ENCODE assay signal across 10 cellular contexts in the genomic region with DNA sequence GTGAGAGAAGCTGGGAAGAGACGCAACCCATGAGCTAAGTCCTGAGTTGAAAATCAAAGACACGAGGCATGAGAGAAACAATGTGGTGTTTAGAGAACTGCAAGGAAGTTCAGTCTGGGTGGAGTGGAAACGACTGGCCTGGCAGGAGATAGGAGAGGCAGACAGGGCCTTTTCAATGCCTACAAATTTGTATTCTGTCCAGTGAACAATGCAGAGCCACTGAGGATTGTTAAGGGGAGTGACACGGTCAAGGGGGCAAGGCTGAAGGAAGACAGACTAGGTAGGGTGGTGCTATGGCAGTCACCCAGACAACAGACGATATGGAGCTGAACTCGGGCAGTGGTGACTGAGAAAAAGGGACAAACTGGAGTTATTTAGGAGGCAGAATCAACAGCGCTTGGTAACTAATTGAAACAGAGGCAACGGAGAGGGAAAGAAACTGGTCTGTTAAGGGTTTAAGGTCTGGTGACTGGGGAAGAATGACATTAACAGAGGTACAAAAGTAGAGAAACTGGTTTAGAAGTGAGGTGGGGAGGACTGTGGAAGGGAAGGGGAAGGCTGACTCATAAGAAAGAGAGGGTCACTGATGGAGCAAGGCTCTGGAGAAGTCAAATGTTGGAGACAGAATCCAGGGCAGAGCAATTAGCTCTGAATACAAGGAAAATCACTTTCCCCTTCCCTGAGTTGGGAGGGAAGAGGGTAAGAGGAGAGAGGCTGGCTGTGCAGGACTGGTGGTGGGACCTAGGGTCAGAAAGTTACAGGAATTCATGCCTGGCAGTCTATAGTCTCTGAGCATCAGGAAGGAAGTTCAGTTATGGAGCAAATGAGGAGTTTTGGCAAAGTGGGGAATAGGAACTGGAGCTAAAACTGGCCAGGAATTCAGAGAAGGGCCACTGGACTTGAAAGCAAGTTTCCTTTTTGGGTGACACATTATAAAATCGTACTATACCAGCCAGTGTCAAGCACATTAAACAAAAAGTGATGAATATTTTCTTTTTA.
DNase-seq lines count a peak whose midpoint lies in the region; ATAC-seq and TF ChIP-seq lines count a peak whose summit lies in the region.
"Had no signal": no experiment of that assay in that cellular context is flagged by ENCODE, and none has a peak within 500 bp of the region (broad histone marks: within the 10 kb centered on the region; RNA-seq: fewer than 3 reads in every experiment).

No MANE protein-coding gene starts in this region.

- TF ChIP-seq CTCF in glutamatergic neuron (IDR thresholded peaks at IDR 0.05; ENCODE audit: partially characterized antibody, unreplicated experiment) (no peak), neural progenitor cell (IDR thresholded peaks at IDR 0.05) (no peak), colonic mucosa (IDR thresholded peaks at IDR 0.05) (no peak)

- no peaks in the 10 kb centered on the region for H3K4me1 Mint-ChIP-seq in activated T-helper 17 cell treated with anti-CD3 and anti-CD28 coated beads, Interleukin-2, amount 50 U/mL, for 72 hours
- H3K4me1 Mint-ChIP-seq in glutamatergic neuron (ENCODE audit: low read depth, unreplicated experiment), result peaks cover 55% of the 10 kb centered on the region
- peaks cover 28% of the 10 kb centered on the region for H3K4me1 Mint-ChIP-seq in neural progenitor cell

- H3K27me3 ChIP-seq in neural progenitor cell, result no peaks in the 10 kb centered on the region
- no peaks in the 10 kb centered on the region for H3K27me3 ChIP-seq in colonic mucosa

- H3K36me3 ChIP-seq in neural progenitor cell (peaks cover 5% of the 10 kb centered on the region), colonic mucosa (no peaks in the 10 kb centered on the region)

- ATAC-seq in activated T-helper 17 cell treated with anti-CD3 and anti-CD28 coated beads, Interleukin-2, amount 50 U/mL, for 72 hours (replicated peaks), result no peak
- ATAC-seq in GM19455 (IDR thresholded peaks at IDR 0.05; ENCODE audit: unreplicated experiment) (no peak), GM21786 (IDR thresholded peaks at IDR 0.05; ENCODE audit: unreplicated experiment) (no peak)

- H3K4me1 ChIP-seq in neural progenitor cell, result peaks cover 40% of the 10 kb centered on the region
- no peaks in the 10 kb centered on the region for H3K4me1 ChIP-seq in colonic mucosa

- H3K79me2 ChIP-seq in neural progenitor cell (ENCODE audit: low read depth), result peaks cover 34% of the 10 kb centered on the region

- no peaks in the 10 kb centered on the region for H3K9me3 ChIP-seq in neural progenitor cell (ENCODE audit: low read depth)
- H3K9me3 ChIP-seq in colonic mucosa, result no peaks in the 10 kb centered on the region

- H3K4me2 ChIP-seq in neural progenitor cell, result peak overlapping the region; percentile 34

- H3K4me3 ChIP-seq in neural progenitor cell (no peak overlapping the region), colonic mucosa (no peak overlapping the region)

- H3K4me3 Mint-ChIP-seq in activated T-helper 17 cell treated with anti-CD3 and anti-CD28 coated beads, Interleukin-2, amount 50 U/mL, for 72 hours, result peak overlapping the region; percentile 2
- H3K4me3 Mint-ChIP-seq in glutamatergic neuron (ENCODE audit: unreplicated experiment) (peak overlapping the region; percentile 56), neural progenitor cell (peak overlapping the region; percentile 1)

- peaks cover 22% of the 10 kb centered on the region for H3F3A ChIP-seq in neural progenitor cell (ENCODE audit: low read depth)

- peak; percentile 11 for DNase-seq in AG20443 (ENCODE audit: low spot score)
- DNase-seq in glutamatergic neuron, result no peak
- peak; percentile 11 for DNase-seq in neural progenitor cell (ENCODE audit: low spot score)
- no peak for DNase-seq in colonic mucosa
- no peak for DNase-seq in stimulated activated CD4-positive, alpha-beta T cell treated with anti-CD3 and anti-CD28 coated beads, Interleukin-4, amount 100 ng/mL, for 4 hours
- DNase-seq: amniotic stem cell, nucleus accumbens had no signal

- peak overlapping the region; percentile 40 for H3K27ac ChIP-seq in neural progenitor cell
- no peak overlapping the region for H3K27ac ChIP-seq in colonic mucosa

- no peak overlapping the region for H2AFZ ChIP-seq in neural progenitor cell (replicated peaks)

- peaks cover 9% of the 10 kb centered on the region for H3K36me3 Mint-ChIP-seq in activated T-helper 17 cell treated with anti-CD3 and anti-CD28 coated beads, Interleukin-2, amount 50 U/mL, for 72 hours (ENCODE audit: low read depth)
- H3K36me3 Mint-ChIP-seq in glutamatergic neuron (ENCODE audit: unreplicated experiment) (no peaks in the 10 kb centered on the region), neural progenitor cell (peaks cover 13% of the 10 kb centered on the region)

- peak overlapping the region; percentile 39 for H3K27ac Mint-ChIP-seq in activated T-helper 17 cell treated with anti-CD3 and anti-CD28 coated beads, Interleukin-2, amount 50 U/mL, for 72 hours
- H3K27ac Mint-ChIP-seq in glutamatergic neuron (ENCODE audit: unreplicated experiment), result peak overlapping the region; percentile 56
- H3K27ac Mint-ChIP-seq in neural progenitor cell, result peak overlapping the region; percentile 65

- H4K20me1 ChIP-seq in neural progenitor cell (ENCODE audit: low read depth), result peaks cover 6% of the 10 kb centered on the region

- H3K9ac ChIP-seq in neural progenitor cell (no peak overlapping the region), colonic mucosa (ENCODE audit: low read depth in 2 of 2, low read length in 2 of 2) (no peak overlapping the region)

- no peaks in the 10 kb centered on the region for H3K9me3 Mint-ChIP-seq in activated T-helper 17 cell treated with anti-CD3 and anti-CD28 coated beads, Interleukin-2, amount 50 U/mL, for 72 hours
- peaks cover 11% of the 10 kb centered on the region for H3K9me3 Mint-ChIP-seq in glutamatergic neuron (ENCODE audit: unreplicated experiment)
- H3K9me3 Mint-ChIP-seq in neural progenitor cell, result no peaks in the 10 kb centered on the region

- intact Hi-C loops in colonic mucosa (cut with DNase I), result no loop called here

- H3K27me3 Mint-ChIP-seq in activated T-helper 17 cell treated with anti-CD3 and anti-CD28 coated beads, Interleukin-2, amount 50 U/mL, for 72 hours, result no peaks in the 10 kb centered on the region
- H3K27me3 Mint-ChIP-seq in glutamatergic neuron (ENCODE audit: unreplicated experiment), result peaks cover 5% of the 10 kb centered on the region
- H3K27me3 Mint-ChIP-seq in neural progenitor cell (ENCODE audit: insufficient read depth, low read depth), result no peaks in the 10 kb centered on the region

Comparison
In these comparisons a context has a peak if more than half of its experiments do, and no peak if none do; other contexts are left out.
1. DNase-seq: peak in AG20443 (single experiment) and neural progenitor cell (single experiment); none in glutamatergic neuron (single experiment), colonic mucosa (single experiment) and stimulated activated CD4-positive, alpha-beta T cell treated with anti-CD3 and anti-CD28 coated beads, Interleukin-4, amount 100 ng/mL, for 4 hours (0 of 2).
2. H3K4me3 Mint-ChIP-seq: peak in every context shown above with its lines; median percentile 56 in glutamatergic neuron; 2 in activated T-helper 17 cell treated with anti-CD3 and anti-CD28 coated beads, Interleukin-2, amount 50 U/mL, for 72 hours; 1 in neural progenitor cell.
3. Peak in every context shown above with its lines, with median percentiles within 50 percentile points of each other: H3K27ac Mint-ChIP-seq.